ENCODE assay signal across 9 cellular contexts in genomic region chr3:160038862-160039562, GRCh38. TPM values are rescaled to one million over a fixed set of nuclear protein-coding genes. Genes with fewer than 3 reads are reported as not detected.
DNase-seq lines count a peak whose midpoint lies in the region; ATAC-seq, FAIRE-seq and TF ChIP-seq lines count a peak whose summit lies in the region.
"Had no signal": no experiment of that assay in that cellular context is flagged by ENCODE, and none has a peak within 500 bp of the region (broad histone marks: within the 10 kb centered on the region; RNA-seq: fewer than 3 reads in every experiment).

No MANE protein-coding gene starts in this region.

- no peak for ATAC-seq in HG03520 (IDR thresholded peaks at IDR 0.05; ENCODE audit: unreplicated experiment)

- peaks cover 23% of the 10 kb centered on the region for H3K9me3 Mint-ChIP-seq in mesothelial cell of epicardium

- peak overlapping the region; percentile 70 for H3K4me3 Mint-ChIP-seq in mesothelial cell of epicardium

- no peaks in the 10 kb centered on the region for H3K36me3 Mint-ChIP-seq in mesothelial cell of epicardium

- no peak overlapping the region for H3K9ac ChIP-seq in HUES6 (ENCODE audit: low read length)

- peaks cover 6% of the 10 kb centered on the region for H3K4me1 Mint-ChIP-seq in mesothelial cell of epicardium

- H3K27me3 ChIP-seq in HUES6 (ENCODE audit: control insufficient read depth, insufficient read depth, low read length): peaks cover 32% of the 10 kb centered on the region

- H3K4me3 ChIP-seq in HUES6 (ENCODE audit: low read depth, low read length): peak overlapping the region; percentile 66
- peak overlapping the region; percentile 29 to 37 for H3K4me3 ChIP-seq in cardiac fibroblast (replicated peaks in 1 of 2; ENCODE audit: low read depth in 2 of 2, low read length in 2 of 2)

- no peak overlapping the region for H3K27ac Mint-ChIP-seq in mesothelial cell of epicardium

- DNase-seq in GM12892 (ENCODE audit: insufficient read length) (peak; percentile 23), cardiac fibroblast (ENCODE audit: low read depth in 2 of 2) (peak in 1 of 2 donors; percentile 15), mesothelial cell of epicardium (ENCODE audit: low spot score in 2 of 2, unreplicated experiment in 2 of 2) (peak; percentile 26 to 56), D721Med (ENCODE audit: insufficient read length, low spot score) (no peak), HuH-7 (ENCODE audit: low spot score) (no peak), mesenteric fat pad (ENCODE audit: low spot score) (no peak)

- H3K36me3 ChIP-seq in HUES6 (ENCODE audit: control insufficient read depth, insufficient read depth, low read length): no peaks in the 10 kb centered on the region

- TF ChIP-seq CTCF in cardiac fibroblast (IDR thresholded peaks at IDR 0.05; ENCODE audit: low read depth, low read length) (no peak), mesothelial cell of epicardium (IDR thresholded peaks at IDR 0.05; ENCODE audit: unreplicated experiment) (no peak), D721Med (IDR thresholded peaks at IDR 0.05; ENCODE audit: insufficient read depth, missing control alignments) (no peak)

- no peak for TF ChIP-seq POLR2A in GM12892 (IDR thresholded peaks at IDR 0.05; ENCODE audit: low read depth, low read length)

- H3K4me1 ChIP-seq in HUES6 (ENCODE audit: control insufficient read depth, insufficient read depth, low read length): peaks cover 5% of the 10 kb centered on the region; the same call in 1 of the 2 replicates

- no peak for FAIRE-seq in GM12892 (lab: Jason Lieb, UNC)
- FAIRE-seq in D721Med (lab: Jason Lieb, UNC): no peak

- peaks cover 17% of the 10 kb centered on the region for H3K9me3 ChIP-seq in HUES6 (ENCODE audit: control insufficient read depth, insufficient read depth, low read depth, low read length)

- no peak overlapping the region for H3K27ac ChIP-seq in HUES6 (ENCODE audit: low read depth, low read length)

- peaks cover 61% of the 10 kb centered on the region for H3K27me3 Mint-ChIP-seq in mesothelial cell of epicardium (ENCODE audit: low read depth)

RNA-seq across cellular contexts. Expression of gene IL12A, which starts 50.4 kb away (rescaled TPM):
- polyA plus RNA-seq in GM12892 (2012; ENCODE audit: missing spikeins): 1.7 TPM
- total RNA-seq in mesothelial cell of epicardium: not detected in 3 replicates
- total RNA-seq in mesenteric fat pad: 0.29 TPM
- total RNA-seq: subcutaneous adipose tissue had no signal

Comparison
In these comparisons a context has a peak if more than half of its experiments do, and no peak if none do; other contexts are left out.
1. DNase-seq: peak in GM12892 (single experiment) and mesothelial cell of epicardium (2 of 2); none in D721Med (single experiment), HuH-7 (single experiment) and mesenteric fat pad (single experiment).